In the genomic region with DNA sequence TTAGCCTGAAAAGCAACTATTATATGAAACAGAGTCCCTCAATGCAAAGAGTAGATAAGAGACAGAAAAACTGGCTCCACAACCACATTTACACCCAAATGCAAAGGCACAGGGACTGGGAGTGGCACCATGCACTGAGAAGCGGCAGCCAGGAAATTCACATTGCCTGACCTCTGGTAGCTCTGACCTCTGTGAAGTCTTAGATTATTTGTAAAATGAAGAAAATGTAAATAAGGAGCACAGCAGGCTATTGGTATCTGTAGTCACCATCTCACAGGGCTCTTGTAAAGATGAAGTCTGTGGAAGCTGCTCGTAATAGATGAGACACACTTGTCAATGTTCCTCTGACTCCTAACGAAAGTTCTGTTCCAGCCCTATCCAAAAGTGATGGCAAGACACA, we compare ENCODE assay signal across 1 cellular context.
TF ChIP-seq lines count a peak whose summit lies in the region.

No MANE protein-coding gene starts in this region.

TF ChIP-seq in GM23338, 12 proteins besides CTCF, POLR2A, EP300 and RAD21 (continued from another document):
- TF ChIP-seq, protein P1, sequence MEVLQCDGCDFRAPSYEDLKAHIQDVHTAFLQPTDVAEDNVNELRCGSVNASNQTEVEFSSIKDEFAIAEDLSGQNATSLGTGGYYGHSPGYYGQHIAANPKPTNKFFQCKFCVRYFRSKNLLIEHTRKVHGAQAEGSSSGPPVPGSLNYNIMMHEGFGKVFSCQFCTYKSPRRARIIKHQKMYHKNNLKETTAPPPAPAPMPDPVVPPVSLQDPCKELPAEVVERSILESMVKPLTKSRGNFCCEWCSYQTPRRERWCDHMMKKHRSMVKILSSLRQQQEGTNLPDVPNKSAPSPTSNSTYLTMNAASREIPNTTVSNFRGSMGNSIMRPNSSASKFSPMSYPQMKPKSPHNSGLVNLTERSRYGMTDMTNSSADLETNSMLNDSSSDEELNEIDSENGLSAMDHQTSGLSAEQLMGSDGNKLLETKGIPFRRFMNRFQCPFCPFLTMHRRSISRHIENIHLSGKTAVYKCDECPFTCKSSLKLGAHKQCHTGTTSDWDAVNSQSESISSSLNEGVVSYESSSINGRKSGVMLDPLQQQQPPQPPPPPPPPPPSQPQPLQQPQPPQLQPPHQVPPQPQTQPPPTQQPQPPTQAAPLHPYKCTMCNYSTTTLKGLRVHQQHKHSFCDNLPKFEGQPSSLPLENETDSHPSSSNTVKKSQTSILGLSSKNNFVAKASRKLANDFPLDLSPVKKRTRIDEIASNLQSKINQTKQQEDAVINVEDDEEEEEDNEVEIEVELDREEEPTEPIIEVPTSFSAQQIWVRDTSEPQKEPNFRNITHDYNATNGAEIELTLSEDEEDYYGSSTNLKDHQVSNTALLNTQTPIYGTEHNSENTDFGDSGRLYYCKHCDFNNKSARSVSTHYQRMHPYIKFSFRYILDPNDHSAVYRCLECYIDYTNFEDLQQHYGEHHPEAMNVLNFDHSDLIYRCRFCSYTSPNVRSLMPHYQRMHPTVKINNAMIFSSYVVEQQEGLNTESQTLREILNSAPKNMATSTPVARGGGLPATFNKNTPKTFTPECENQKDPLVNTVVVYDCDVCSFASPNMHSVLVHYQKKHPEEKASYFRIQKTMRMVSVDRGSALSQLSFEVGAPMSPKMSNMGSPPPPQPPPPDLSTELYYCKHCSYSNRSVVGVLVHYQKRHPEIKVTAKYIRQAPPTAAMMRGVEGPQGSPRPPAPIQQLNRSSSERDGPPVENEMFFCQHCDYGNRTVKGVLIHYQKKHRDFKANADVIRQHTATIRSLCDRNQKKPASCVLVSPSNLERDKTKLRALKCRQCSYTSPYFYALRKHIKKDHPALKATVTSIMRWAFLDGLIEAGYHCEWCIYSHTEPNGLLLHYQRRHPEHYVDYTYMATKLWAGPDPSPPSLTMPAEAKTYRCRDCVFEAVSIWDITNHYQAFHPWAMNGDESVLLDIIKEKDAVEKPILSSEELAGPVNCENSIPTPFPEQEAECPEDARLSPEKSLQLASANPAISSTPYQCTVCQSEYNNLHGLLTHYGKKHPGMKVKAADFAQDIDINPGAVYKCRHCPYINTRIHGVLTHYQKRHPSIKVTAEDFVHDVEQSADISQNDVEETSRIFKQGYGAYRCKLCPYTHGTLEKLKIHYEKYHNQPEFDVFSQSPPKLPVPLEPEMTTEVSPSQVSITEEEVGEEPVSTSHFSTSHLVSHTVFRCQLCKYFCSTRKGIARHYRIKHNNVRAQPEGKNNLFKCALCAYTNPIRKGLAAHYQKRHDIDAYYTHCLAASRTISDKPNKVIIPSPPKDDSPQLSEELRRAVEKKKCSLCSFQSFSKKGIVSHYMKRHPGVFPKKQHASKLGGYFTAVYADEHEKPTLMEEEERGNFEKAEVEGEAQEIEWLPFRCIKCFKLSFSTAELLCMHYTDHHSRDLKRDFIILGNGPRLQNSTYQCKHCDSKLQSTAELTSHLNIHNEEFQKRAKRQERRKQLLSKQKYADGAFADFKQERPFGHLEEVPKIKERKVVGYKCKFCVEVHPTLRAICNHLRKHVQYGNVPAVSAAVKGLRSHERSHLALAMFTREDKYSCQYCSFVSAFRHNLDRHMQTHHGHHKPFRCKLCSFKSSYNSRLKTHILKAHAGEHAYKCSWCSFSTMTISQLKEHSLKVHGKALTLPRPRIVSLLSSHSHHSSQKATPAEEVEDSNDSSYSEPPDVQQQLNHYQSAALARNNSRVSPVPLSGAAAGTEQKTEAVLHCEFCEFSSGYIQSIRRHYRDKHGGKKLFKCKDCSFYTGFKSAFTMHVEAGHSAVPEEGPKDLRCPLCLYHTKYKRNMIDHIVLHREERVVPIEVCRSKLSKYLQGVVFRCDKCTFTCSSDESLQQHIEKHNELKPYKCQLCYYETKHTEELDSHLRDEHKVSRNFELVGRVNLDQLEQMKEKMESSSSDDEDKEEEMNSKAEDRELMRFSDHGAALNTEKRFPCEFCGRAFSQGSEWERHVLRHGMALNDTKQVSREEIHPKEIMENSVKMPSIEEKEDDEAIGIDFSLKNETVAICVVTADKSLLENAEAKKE (CRISPR knock-in tag; IDR thresholded peaks at IDR 0.05), result no peak
- TF ChIP-seq, protein P2, sequence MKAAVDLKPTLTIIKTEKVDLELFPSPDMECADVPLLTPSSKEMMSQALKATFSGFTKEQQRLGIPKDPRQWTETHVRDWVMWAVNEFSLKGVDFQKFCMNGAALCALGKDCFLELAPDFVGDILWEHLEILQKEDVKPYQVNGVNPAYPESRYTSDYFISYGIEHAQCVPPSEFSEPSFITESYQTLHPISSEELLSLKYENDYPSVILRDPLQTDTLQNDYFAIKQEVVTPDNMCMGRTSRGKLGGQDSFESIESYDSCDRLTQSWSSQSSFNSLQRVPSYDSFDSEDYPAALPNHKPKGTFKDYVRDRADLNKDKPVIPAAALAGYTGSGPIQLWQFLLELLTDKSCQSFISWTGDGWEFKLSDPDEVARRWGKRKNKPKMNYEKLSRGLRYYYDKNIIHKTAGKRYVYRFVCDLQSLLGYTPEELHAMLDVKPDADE (IDR thresholded peaks at IDR 0.05), result no peak
- TF ChIP-seq, protein P3, sequence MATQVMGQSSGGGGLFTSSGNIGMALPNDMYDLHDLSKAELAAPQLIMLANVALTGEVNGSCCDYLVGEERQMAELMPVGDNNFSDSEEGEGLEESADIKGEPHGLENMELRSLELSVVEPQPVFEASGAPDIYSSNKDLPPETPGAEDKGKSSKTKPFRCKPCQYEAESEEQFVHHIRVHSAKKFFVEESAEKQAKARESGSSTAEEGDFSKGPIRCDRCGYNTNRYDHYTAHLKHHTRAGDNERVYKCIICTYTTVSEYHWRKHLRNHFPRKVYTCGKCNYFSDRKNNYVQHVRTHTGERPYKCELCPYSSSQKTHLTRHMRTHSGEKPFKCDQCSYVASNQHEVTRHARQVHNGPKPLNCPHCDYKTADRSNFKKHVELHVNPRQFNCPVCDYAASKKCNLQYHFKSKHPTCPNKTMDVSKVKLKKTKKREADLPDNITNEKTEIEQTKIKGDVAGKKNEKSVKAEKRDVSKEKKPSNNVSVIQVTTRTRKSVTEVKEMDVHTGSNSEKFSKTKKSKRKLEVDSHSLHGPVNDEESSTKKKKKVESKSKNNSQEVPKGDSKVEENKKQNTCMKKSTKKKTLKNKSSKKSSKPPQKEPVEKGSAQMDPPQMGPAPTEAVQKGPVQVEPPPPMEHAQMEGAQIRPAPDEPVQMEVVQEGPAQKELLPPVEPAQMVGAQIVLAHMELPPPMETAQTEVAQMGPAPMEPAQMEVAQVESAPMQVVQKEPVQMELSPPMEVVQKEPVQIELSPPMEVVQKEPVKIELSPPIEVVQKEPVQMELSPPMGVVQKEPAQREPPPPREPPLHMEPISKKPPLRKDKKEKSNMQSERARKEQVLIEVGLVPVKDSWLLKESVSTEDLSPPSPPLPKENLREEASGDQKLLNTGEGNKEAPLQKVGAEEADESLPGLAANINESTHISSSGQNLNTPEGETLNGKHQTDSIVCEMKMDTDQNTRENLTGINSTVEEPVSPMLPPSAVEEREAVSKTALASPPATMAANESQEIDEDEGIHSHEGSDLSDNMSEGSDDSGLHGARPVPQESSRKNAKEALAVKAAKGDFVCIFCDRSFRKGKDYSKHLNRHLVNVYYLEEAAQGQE (IDR thresholded peaks at IDR 0.05; ENCODE audit: unreplicated experiment), result no peak
- TF ChIP-seq NANOG (IDR thresholded peaks at IDR 0.05; ENCODE audit: borderline replicate concordance) (no peak), ZNF114 (CRISPR knock-in tag; IDR thresholded peaks at IDR 0.05) (no peak), EZH2 (IDR thresholded peaks at IDR 0.05; ENCODE audit: low read depth, unreplicated experiment) (no peak), ZNF331 (CRISPR knock-in tag; IDR thresholded peaks at IDR 0.05; ENCODE audit: low read depth) (no peak)
TF ChIP-seq in GM23338: peak in this region for 0.
